In genomic region chr12:65826513-65827171, GRCh38 we compare ENCODE assay signal across 8 cellular contexts. TPM values are rescaled to one million over a fixed set of nuclear protein-coding genes. Genes with fewer than 3 reads are reported as not detected.
DNase-seq lines count a peak whose midpoint lies in the region; ATAC-seq and TF ChIP-seq lines count a peak whose summit lies in the region.

No MANE protein-coding gene starts in this region.

- H3K36me3 ChIP-seq in Panc1 (ENCODE audit: control insufficient read depth, insufficient read depth, low read length) (peaks cover 23% of the 10 kb centered on the region), psoas muscle (ENCODE audit: insufficient read depth in 1 of 2, low read depth in 1 of 2) (no peaks in the 10 kb centered on the region)

- H3K27ac ChIP-seq in Panc1 (ENCODE audit: low read length), result peak overlapping the region; percentile 91
- H3K27ac ChIP-seq in psoas muscle, result no peak overlapping the region

- ATAC-seq in Panc1 (no peak), psoas muscle (no peak), GM21723 (IDR thresholded peaks at IDR 0.05; ENCODE audit: unreplicated experiment) (no peak)

- in situ Hi-C loops in Panc1 (cut with HindIII; ENCODE audit: low pct_unique_long_range_greater_than_20kb, low sequenced_read_pairs), result no loop called here

- intact Hi-C loops in Panc1 (cut with micrococcal nuclease; ENCODE audit: unreplicated experiment), result loop anchor here (2.0 to 10.0 kb wide), 2 partner anchors 50 to 82 kb away; no protein-coding TSS in a partner anchor
- intact Hi-C loops in psoas muscle (cut with DNase I), result loop anchor here in 1 of 2 donors (10.0 kb wide), 1 partner anchor 222 kb away; no protein-coding TSS in a partner anchor

- BruUV-seq in Panc1 (replicated peaks; lab: Mats Ljungman, UMichigan), result no TSS peak

- H3K27me3 ChIP-seq in Panc1 (ENCODE audit: control insufficient read depth, insufficient read depth, low read length) (no peaks in the 10 kb centered on the region), psoas muscle (ENCODE audit: insufficient read depth in 3 of 3, low read length in 2 of 3) (peaks cover 2 to 75% (median 34%) of the 10 kb centered on the region in 3 donors)

- CTCF ChIA-PET in Panc1 (lab: Charles Lee), result no interaction called here

- TF ChIP-seq CTCF in Panc1 (IDR thresholded peaks at IDR 0.05) (no peak), psoas muscle (IDR thresholded peaks at IDR 0.05) (no peak)

- H3K4me3 ChIP-seq in Panc1 (ENCODE audit: low read depth in 2 of 2, low read length in 2 of 2) (peak overlapping the region; percentile 79 to 82), psoas muscle (peak overlapping the region; percentile 67)

- 20 to 28% (median 23%) methylated on average over 13 of the region's 13 CpGs for WGBS in psoas muscle, 3 donors

- H3K9me3 ChIP-seq in Panc1 (ENCODE audit: control insufficient read depth, insufficient read depth, low read depth, low read length), result no peaks in the 10 kb centered on the region
- no peaks in the 10 kb centered on the region for H3K9me3 ChIP-seq in psoas muscle

- DNase-seq in GM03348 (ENCODE audit: low spot score) (peak; percentile 66), Panc1 (ENCODE audit: low read depth, low spot score) (peak; percentile 63), fibroblast of gingiva (ENCODE audit: low read depth) (peak; percentile 61), psoas muscle (no peak), NCI-H2029 (lab: John Stamatoyannopoulos, UW) (no peak), NCI-H1105 (lab: John Stamatoyannopoulos, UW) (no peak)
- DNase-seq in activated CD4-positive, alpha-beta T cell treated with anti-CD3 and anti-CD28 coated beads for 4 hours, result no peak

- POLR2A ChIA-PET in Panc1 (lab: Charles Lee), result no interaction called here

- H3K4me1 ChIP-seq in Panc1 (ENCODE audit: control insufficient read depth, insufficient read depth, low read length), result peaks cover 53% of the 10 kb centered on the region
- peaks cover 21% of the 10 kb centered on the region for H3K4me1 ChIP-seq in psoas muscle

RNA-seq across cellular contexts. Expression of gene HMGA2, which starts 2.4 kb away (rescaled TPM):
- total RNA-seq in Panc1 (2021; ENCODE audit: unreplicated experiment) (61.4 TPM), psoas muscle (under 1 TPM in 2 of 4 donors, not detected in 2; 0.04 to 0.08 TPM)
- polyA plus RNA-seq in Panc1 (2012; ENCODE audit: insufficient read length), result 66.2 TPM
- 1 to 10 TPM in 1 of 3 donors, not detected in 2; 3.3 TPM for polyA plus RNA-seq in psoas muscle

Comparison
In these comparisons a context has a peak if more than half of its experiments do, and no peak if none do; other contexts are left out.
1. DNase-seq: peak in GM03348 (single experiment), Panc1 (single experiment) and fibroblast of gingiva (single experiment); none in psoas muscle (0 of 2), activated CD4-positive, alpha-beta T cell treated with anti-CD3 and anti-CD28 coated beads for 4 hours (0 of 2), NCI-H2029 (single experiment) and NCI-H1105 (single experiment).
2. RNA of gene HMGA2, which starts 2.4 kb away (total RNA-seq): 61.4 TPM in Panc1 (single experiment); 0.04 to 0.08 TPM in psoas muscle; every median in the first group is over 10 times any median in the second.